Comparison of ENCODE assay signal across 17 cellular contexts in the genomic region with DNA sequence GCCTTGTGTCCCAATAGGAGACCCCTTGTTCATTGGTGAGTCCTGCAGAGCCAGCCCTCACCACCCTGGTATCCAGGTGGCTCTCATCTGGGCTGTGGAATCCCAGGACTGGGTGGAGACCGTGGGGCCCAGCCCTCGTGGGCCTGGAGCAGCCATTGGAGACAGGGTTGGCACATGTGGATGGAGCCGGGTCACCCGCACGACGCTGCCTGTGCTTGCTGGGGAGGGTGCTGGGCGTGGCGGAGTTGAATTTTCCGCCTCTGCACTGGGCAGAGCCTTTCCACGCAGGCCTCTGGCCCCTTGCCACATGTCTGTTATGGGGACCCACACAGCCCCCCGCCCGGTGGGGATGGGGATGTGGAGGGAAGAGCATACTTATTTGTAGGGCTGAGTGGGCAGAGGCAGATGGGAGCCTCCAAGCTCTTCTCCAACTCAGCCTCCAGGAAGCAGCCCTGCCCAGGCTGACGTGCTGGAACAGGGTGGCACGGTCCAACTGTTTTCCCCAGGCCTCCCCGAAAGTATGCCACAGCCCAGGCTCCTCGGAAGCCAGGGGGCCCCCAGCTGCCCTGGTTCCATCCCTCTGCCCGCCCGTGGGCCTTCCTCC.
"Had no signal": no experiment of that assay in that cellular context is flagged by ENCODE, and none has a peak within 500 bp of the region (broad histone marks: within the 10 kb centered on the region; RNA-seq: fewer than 3 reads in every experiment).

No MANE protein-coding gene starts in this region.

- H3K36me3 ChIP-seq: transverse colon, uterus had no signal

- H3K27me3 ChIP-seq: adrenal gland, right lobe of liver, stomach, transverse colon, uterus had no signal

- H3K27ac ChIP-seq: parathyroid adenoma, right lobe of liver, uterus had no signal

- H3K4me3 ChIP-seq: adrenal gland, right lobe of liver, smooth muscle cell, stomach, transverse colon, uterus had no signal

- H2AFZ ChIP-seq: parathyroid adenoma had no signal

- H3K4me2 ChIP-seq: smooth muscle cell had no signal

- ATAC-seq: right lobe of liver; stimulated activated memory B cell treated with anti-CD40 and anti-IgM and Interleukin-4, amounts not matched to agents 10 μg/mL and 1 μg/mL and 100 μg/mL, for 72 hours had no signal

- H3K4me1 ChIP-seq: parathyroid adenoma, uterus had no signal

- H3K79me2 ChIP-seq: parathyroid adenoma had no signal

- DNase-seq: activated CD4-positive, alpha-beta T cell treated with anti-CD3 and anti-CD28 coated beads for 1 hour; activated CD4-positive, alpha-beta T cell treated with anti-CD3 and anti-CD28 coated beads, Interleukin-2, amount 50 U/mL, for 1 hour; activated T-cell treated with anti-CD3 and anti-CD28 coated beads, Interleukin-2, amount 50 U/mL, for 1 hour; adrenal gland; foreskin fibroblast; kidney glomerular epithelial cell; nephron progenitor cell; nucleus accumbens; stimulated activated CD4-positive, alpha-beta T cell treated with anti-CD3 and anti-CD28 coated beads, Interleukin-15, amount 100 ng/mL, for 24 hours; stomach; T-helper 1 cell; transverse colon; uterus had no signal

- H3K9ac ChIP-seq: parathyroid adenoma had no signal

- H3K9me3 ChIP-seq: adrenal gland, right lobe of liver, stomach, transverse colon, uterus had no signal
